In the genomic region with DNA sequence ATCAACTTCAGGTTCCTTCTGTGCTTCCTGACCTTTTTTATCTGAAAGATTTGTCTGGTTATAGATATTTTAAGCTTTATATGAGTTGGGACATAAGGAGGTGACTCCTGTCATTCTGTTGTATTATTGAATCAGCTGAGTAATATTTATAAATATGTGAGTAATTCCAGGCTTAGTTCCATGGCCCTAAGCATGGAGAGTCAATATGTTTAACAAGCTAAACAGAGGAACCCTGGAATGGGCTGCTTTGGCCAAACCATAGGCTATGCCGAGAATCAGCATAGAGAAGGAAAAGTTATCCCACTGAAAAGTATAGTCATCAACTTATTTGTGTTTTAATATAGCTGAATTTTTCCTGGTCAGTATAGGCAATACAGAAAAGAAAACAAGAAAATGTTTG, we compare ENCODE assay signal across 26 cellular contexts. TPM values are rescaled to one million over a fixed set of nuclear protein-coding genes. Genes with fewer than 3 reads are reported as not detected.
"Had no signal": no experiment of that assay in that cellular context is flagged by ENCODE, and none has a peak within 500 bp of the region (broad histone marks: within the 10 kb centered on the region; RNA-seq: fewer than 3 reads in every experiment).

No MANE protein-coding gene starts in this region.

- DNase-seq: Kasumi-1, MM.1S, NCI-H1048, NCI-H1105, NCI-H1417, NCI-H1436 treated with DMSO at 0.1 percent for 48 hours, NCI-H1694, NCI-H187 treated with DMSO at 0.1 percent for 48 hours, NCI-H2029 treated with DMSO at 0.1 percent for 48 hours, NCI-H2171 treated with DMSO at 0.1 percent for 48 hours, NCI-H345, NCI-H446 treated with DMSO at 0.1 percent for 48 hours, NCI-H510A treated with DMSO at 0.1 percent for 48 hours, NCI-H526 treated with DMSO at 0.1 percent for 48 hours, NCI-H748 treated with DMSO at 0.1 percent for 48 hours, SHP77, SK-N-SH, SW 1271 had no signal

- H3K9me3 Mint-ChIP-seq: IgD-negative memory B cell had no signal

- H3K27ac ChIP-seq: KMS-11, RWPE1 had no signal

- H3K27me3 Mint-ChIP-seq: IgD-negative memory B cell had no signal

- H3K4me3 ChIP-seq: K562 had no signal

- ATAC-seq: HepG2, K562, Panc1 had no signal

- H3K4me2 ChIP-seq: KMS-11, SK-N-SH had no signal

- H3K9me3 ChIP-seq: SK-N-SH had no signal

- H3K4me3 Mint-ChIP-seq: IgD-negative memory B cell had no signal

- H3K9ac ChIP-seq: KMS-11, SK-N-SH had no signal

- FAIRE-seq: HepG2, K562 had no signal

RNA-seq across cellular contexts. Expression of a gene that starts 7.2 kb away (rescaled TPM):
- total RNA-seq: HT1080, M059J had no signal
